ENCODE assay signal across 9 cellular contexts in genomic region chr20:38031957-38032356, GRCh38. TPM values are rescaled to one million over a fixed set of nuclear protein-coding genes. Genes with fewer than 3 reads are reported as not detected.
A peak's percentile ranks its signal among the peaks of the same experiment; 100 is the strongest.
DNase-seq lines count a peak whose midpoint lies in the region; ATAC-seq lines count a peak whose summit lies in the region.
"Had no signal": no experiment of that assay in that cellular context is flagged by ENCODE, and none has a peak within 500 bp of the region (broad histone marks: within the 10 kb centered on the region; RNA-seq: fewer than 3 reads in every experiment).

No MANE protein-coding gene starts in this region.

- H3K9me3 Mint-ChIP-seq in CD8-positive, alpha-beta memory T cell, result no peaks in the 10 kb centered on the region
- no peaks in the 10 kb centered on the region for H3K9me3 Mint-ChIP-seq in activated naive CD8-positive, alpha-beta T cell treated with anti-CD3 and anti-CD28 coated beads, Interleukin-2, amount 50 U/mL, for 24 hours
- no peaks in the 10 kb centered on the region for H3K9me3 Mint-ChIP-seq in naive thymus-derived CD8-positive, alpha-beta T cell

- CTCF ChIA-PET in CD8-positive, alpha-beta memory T cell (lab: Charles Lee), result no interaction called here

- peak overlapping the region in 7 of 8 donors; percentile 99 for H3K27ac Mint-ChIP-seq in CD8-positive, alpha-beta memory T cell
- peak overlapping the region; percentile 98 for H3K27ac Mint-ChIP-seq in activated naive CD8-positive, alpha-beta T cell treated with anti-CD3 and anti-CD28 coated beads, Interleukin-2, amount 50 U/mL, for 24 hours
- H3K27ac Mint-ChIP-seq in naive thymus-derived CD8-positive, alpha-beta T cell, result peak overlapping the region in 9 of 10 donors; percentile 74 to 99 (median 99)

- POLR2A ChIA-PET in CD8-positive, alpha-beta memory T cell (lab: Charles Lee), result no interaction called here
- POLR2A ChIA-PET in naive thymus-derived CD8-positive, alpha-beta T cell (lab: Charles Lee), result interaction anchor here (1.5 kb wide), 1 partner anchor 441 kb away, joined by 6 read pairs; the partner anchor contains the start of gene RALGAPB

- peak overlapping the region; percentile 96 for H3K4me3 ChIP-seq in CD8-positive, alpha-beta memory T cell (ENCODE audit: low read length)
- peak overlapping the region; percentile 94 for H3K4me3 ChIP-seq in HUES64 (ENCODE audit: low read length)

- H3K27me3 Mint-ChIP-seq in CD8-positive, alpha-beta memory T cell, result peaks cover 0 to 4% of the 10 kb centered on the region in 2 donors
- no peaks in the 10 kb centered on the region for H3K27me3 Mint-ChIP-seq in activated naive CD8-positive, alpha-beta T cell treated with anti-CD3 and anti-CD28 coated beads, Interleukin-2, amount 50 U/mL, for 24 hours
- H3K27me3 Mint-ChIP-seq in naive thymus-derived CD8-positive, alpha-beta T cell, result no peaks in the 10 kb centered on the region

- peaks cover 64 to 83% (median 79%) of the 10 kb centered on the region in 3 donors for H3K4me1 Mint-ChIP-seq in CD8-positive, alpha-beta memory T cell
- peaks cover 72% of the 10 kb centered on the region for H3K4me1 Mint-ChIP-seq in activated naive CD8-positive, alpha-beta T cell treated with anti-CD3 and anti-CD28 coated beads, Interleukin-2, amount 50 U/mL, for 24 hours
- peaks cover 32 to 80% (median 76%) of the 10 kb centered on the region in 4 donors for H3K4me1 Mint-ChIP-seq in naive thymus-derived CD8-positive, alpha-beta T cell

- peak overlapping the region; percentile 92 for H3K9ac ChIP-seq in HUES64 (ENCODE audit: low read depth, low read length)

- peaks cover 50% of the 10 kb centered on the region for H3K4me1 ChIP-seq in CD8-positive, alpha-beta memory T cell (ENCODE audit: insufficient read depth, low read length)
- H3K4me1 ChIP-seq in HUES64 (ENCODE audit: insufficient read depth, low read length), result peaks cover 18% of the 10 kb centered on the region

- DNase-seq in CD8-positive, alpha-beta memory T cell, result no peak
- DNase-seq in activated naive CD8-positive, alpha-beta T cell treated with anti-CD3 and anti-CD28 coated beads, Interleukin-2, amount 50 U/mL, for 24 hours, result no peak
- DNase-seq in naive thymus-derived CD8-positive, alpha-beta T cell, result no peak
- DNase-seq in sciatic nerve (ENCODE audit: low spot score) (no peak), D341Med (ENCODE audit: low spot score) (no peak), superior temporal gyrus (ENCODE audit: extremely low spot score) (no peak)
- DNase-seq: IMR-90 had no signal

- ATAC-seq in activated naive CD8-positive, alpha-beta T cell treated with anti-CD3 and anti-CD28 coated beads, Interleukin-2, amount 50 U/mL, for 24 hours, result no peak
- ATAC-seq in naive thymus-derived CD8-positive, alpha-beta T cell, result no peak
- ATAC-seq in sciatic nerve (no peak), GM19455 (IDR thresholded peaks at IDR 0.05; ENCODE audit: unreplicated experiment) (no peak)

- WGBS in HUES64, result 83% methylated on average over 3 of the region's 3 CpGs

- H3K27ac ChIP-seq in CD8-positive, alpha-beta memory T cell (ENCODE audit: low read depth, low read length), result peak overlapping the region; percentile 95
- no peak overlapping the region for H3K27ac ChIP-seq in HUES64 (ENCODE audit: low read depth, low read length)

- no peaks in the 10 kb centered on the region for H3K9me3 ChIP-seq in CD8-positive, alpha-beta memory T cell (ENCODE audit: low read length)
- H3K9me3 ChIP-seq in HUES64 (ENCODE audit: insufficient read depth, low read depth, low read length), result no peaks in the 10 kb centered on the region

- no peaks in the 10 kb centered on the region for H3K27me3 ChIP-seq in CD8-positive, alpha-beta memory T cell (ENCODE audit: insufficient read depth, low read length, poor library complexity, severe bottlenecking)
- H3K27me3 ChIP-seq in HUES64 (ENCODE audit: insufficient read depth, low read length), result no peaks in the 10 kb centered on the region

- peak overlapping the region; percentile 96 to 99 (median 96) for H3K4me3 Mint-ChIP-seq in CD8-positive, alpha-beta memory T cell
- H3K4me3 Mint-ChIP-seq in activated naive CD8-positive, alpha-beta T cell treated with anti-CD3 and anti-CD28 coated beads, Interleukin-2, amount 50 U/mL, for 24 hours, result peak overlapping the region; percentile 89
- H3K4me3 Mint-ChIP-seq in naive thymus-derived CD8-positive, alpha-beta T cell, result peak overlapping the region; percentile 90 to 99 (median 97)

- peaks cover 0 to 44% (median 5%) of the 10 kb centered on the region in 3 donors for H3K36me3 Mint-ChIP-seq in CD8-positive, alpha-beta memory T cell
- H3K36me3 Mint-ChIP-seq in activated naive CD8-positive, alpha-beta T cell treated with anti-CD3 and anti-CD28 coated beads, Interleukin-2, amount 50 U/mL, for 24 hours (ENCODE audit: low read depth), result peaks cover 55% of the 10 kb centered on the region
- H3K36me3 Mint-ChIP-seq in naive thymus-derived CD8-positive, alpha-beta T cell, result peaks cover 0 to 26% (median 2%) of the 10 kb centered on the region in 3 donors

- intact Hi-C loops in sciatic nerve (cut with DNase I), result no loop called here

- H3K36me3 ChIP-seq in CD8-positive, alpha-beta memory T cell (ENCODE audit: insufficient read depth, low read length), result no peaks in the 10 kb centered on the region
- H3K36me3 ChIP-seq in HUES64 (ENCODE audit: insufficient read depth, low read length), result peaks cover 28% of the 10 kb centered on the region

RNA-seq across cellular contexts. Expression of gene TTI1, which starts 1.3 kb away (rescaled TPM):
- total RNA-seq in CD8-positive, alpha-beta memory T cell, result 10 to 100 TPM; 40.5 to 41.6 TPM
- polyA plus RNA-seq in CD8-positive, alpha-beta memory T cell, result 16.7 TPM
- polyA plus RNA-seq in HUES64 (2013, experiment 1 of 2), result 36.0 TPM
- 34.4 TPM for polyA plus RNA-seq in HUES64 (2013, experiment 2 of 2)
- total RNA-seq in naive thymus-derived CD8-positive, alpha-beta T cell, result 10 to 100 TPM; 25.9 to 27.1 TPM
- polyA plus RNA-seq in naive thymus-derived CD8-positive, alpha-beta T cell, result 10 to 100 TPM; 10.0 to 15.3 (median 12.0) TPM
- 15.2 TPM for total RNA-seq in sciatic nerve

RNA-seq across cellular contexts. Expression of gene RPRD1B, which starts 1.6 kb away (rescaled TPM):
- total RNA-seq in CD8-positive, alpha-beta memory T cell, result 10 to 100 TPM; 39.1 TPM
- 5.2 TPM for polyA plus RNA-seq in CD8-positive, alpha-beta memory T cell
- 17.9 TPM for polyA plus RNA-seq in HUES64 (2013, experiment 1 of 2)
- polyA plus RNA-seq in HUES64 (2013, experiment 2 of 2), result 16.7 TPM
- 10 to 100 TPM; 41.9 to 48.1 TPM for total RNA-seq in naive thymus-derived CD8-positive, alpha-beta T cell
- polyA plus RNA-seq in naive thymus-derived CD8-positive, alpha-beta T cell, result 1 to 10 TPM; 2.9 to 4.9 (median 4.0) TPM
- total RNA-seq in sciatic nerve, result 41.9 TPM
